Comparison of ENCODE assay signal across 8 cellular contexts in genomic region chr20:4613718-4614620, GRCh38.
DNase-seq lines count a peak whose midpoint lies in the region; ATAC-seq and TF ChIP-seq lines count a peak whose summit lies in the region.

No MANE protein-coding gene starts in this region.

- TF ChIP-seq CTCF in CD8-positive, alpha-beta T cell (IDR thresholded peaks at IDR 0.05) = peak; percentile 58
- TF ChIP-seq CTCF in natural killer cell (IDR thresholded peaks at IDR 0.05) = peak; percentile 62

- POLR2A ChIA-PET in CD8-positive, alpha-beta T cell (lab: Charles Lee) = interaction anchor here (1.0 kb wide), 1 partner anchor 71 kb away, joined by 3 read pairs; no protein-coding TSS in a partner anchor
- POLR2A ChIA-PET in activated CD4-positive, alpha-beta memory T cell treated with anti-CD3 and anti-CD28 coated beads, Interleukin-2, amount 10 ng/mL, durations not matched to agents 7 days and 5 days (lab: Charles Lee) = interaction anchor here (0.9 kb wide), 1 partner anchor 106 kb away, joined by 3 read pairs; no protein-coding TSS in a partner anchor

- CTCF ChIA-PET in CD8-positive, alpha-beta T cell (lab: Charles Lee) = interaction anchor here (0.8 to 10.0 kb wide), 4 partner anchors 10 to 107 kb away, joined by 3 to 255 read pairs (median 4); partner anchors contain the start of gene PRND
- CTCF ChIA-PET in activated CD4-positive, alpha-beta memory T cell treated with anti-CD3 and anti-CD28 coated beads, Interleukin-2, amount 10 ng/mL, durations not matched to agents 7 days and 5 days (lab: Charles Lee) = interaction anchor here (0.5 to 1.7 kb wide), 21 partner anchors 17 to 660 kb away, joined by 3 to 50 read pairs (median 4); partner anchors contain the start of gene PRND

- ATAC-seq in CD8-positive, alpha-beta T cell = peak; percentile 79
- peak; percentile 95 for ATAC-seq in effector memory CD8-positive, alpha-beta T cell (replicated peaks)
- peak; percentile 69 to 95 (median 86) for ATAC-seq in natural killer cell
- no peak for ATAC-seq in HG02798 (IDR thresholded peaks at IDR 0.05; ENCODE audit: poor library complexity, unreplicated experiment)

- H3K27ac ChIP-seq in CD8-positive, alpha-beta T cell (ENCODE audit: low read depth, low read length) = no peak overlapping the region

- intact Hi-C loops in CD8-positive, alpha-beta T cell (cut with DNase I, micrococcal nuclease) = loop anchor here (1.0 to 10.0 kb wide), 2 partner anchors 51 to 106 kb away; no protein-coding TSS in a partner anchor
- intact Hi-C loops in natural killer cell (cut with micrococcal nuclease) = loop anchor here (1.0 kb wide), 1 partner anchor 106 kb away; no protein-coding TSS in a partner anchor

- peaks cover 2% of the 10 kb centered on the region for H3K4me1 Mint-ChIP-seq in CD8-positive, alpha-beta T cell (ENCODE audit: low read depth)
- peaks cover 10% of the 10 kb centered on the region for H3K4me1 Mint-ChIP-seq in activated CD4-positive, alpha-beta memory T cell treated with anti-CD3 and anti-CD28 coated beads, Interleukin-2, amount 10 ng/mL, durations not matched to agents 7 days and 5 days
- peaks cover 0 to 5% of the 10 kb centered on the region in 2 donors for H3K4me1 Mint-ChIP-seq in effector memory CD8-positive, alpha-beta T cell (ENCODE audit: low read depth in 2 of 2)
- peaks cover 0 to 9% of the 10 kb centered on the region in 2 donors for H3K4me1 Mint-ChIP-seq in natural killer cell

- H3K9me3 ChIP-seq in CD8-positive, alpha-beta T cell (ENCODE audit: low read length) = no peaks in the 10 kb centered on the region

- no peak overlapping the region for H3K27ac Mint-ChIP-seq in CD8-positive, alpha-beta T cell
- no peak overlapping the region for H3K27ac Mint-ChIP-seq in activated CD4-positive, alpha-beta memory T cell treated with anti-CD3 and anti-CD28 coated beads, Interleukin-2, amount 10 ng/mL, durations not matched to agents 7 days and 5 days
- no peak overlapping the region for H3K27ac Mint-ChIP-seq in effector memory CD8-positive, alpha-beta T cell
- H3K27ac Mint-ChIP-seq in natural killer cell = no peak overlapping the region

- no peaks in the 10 kb centered on the region for H3K36me3 Mint-ChIP-seq in CD8-positive, alpha-beta T cell
- no peaks in the 10 kb centered on the region for H3K36me3 Mint-ChIP-seq in activated CD4-positive, alpha-beta memory T cell treated with anti-CD3 and anti-CD28 coated beads, Interleukin-2, amount 10 ng/mL, durations not matched to agents 7 days and 5 days (ENCODE audit: low read depth)
- H3K36me3 Mint-ChIP-seq in effector memory CD8-positive, alpha-beta T cell (ENCODE audit: insufficient read depth) = peaks cover 3% of the 10 kb centered on the region
- no peaks in the 10 kb centered on the region for H3K36me3 Mint-ChIP-seq in natural killer cell

- peak; percentile 37 to 76 (median 64) for DNase-seq in CD8-positive, alpha-beta T cell
- peak; percentile 39 for DNase-seq in HCEC 1CT
- DNase-seq in NCI-H69 (lab: John Stamatoyannopoulos, UW) = peak; percentile 52
- DNase-seq in activated CD4-positive, alpha-beta memory T cell treated with anti-CD3 and anti-CD28 coated beads, Interleukin-2, amount 10 ng/mL, durations not matched to agents 7 days and 5 days = peak; percentile 83
- peak; percentile 61 to 75 (median 74) for DNase-seq in effector memory CD8-positive, alpha-beta T cell
- DNase-seq in natural killer cell = peak; percentile 60
- peak; percentile 91 for DNase-seq in superior temporal gyrus (ENCODE audit: extremely low spot score)

- no peaks in the 10 kb centered on the region for H3K4me1 ChIP-seq in CD8-positive, alpha-beta T cell (ENCODE audit: insufficient read depth, low read length)

- H3K4me3 ChIP-seq in CD8-positive, alpha-beta T cell (ENCODE audit: low read depth, low read length) = no peak overlapping the region

- no peak overlapping the region for H3K4me3 Mint-ChIP-seq in CD8-positive, alpha-beta T cell
- H3K4me3 Mint-ChIP-seq in activated CD4-positive, alpha-beta memory T cell treated with anti-CD3 and anti-CD28 coated beads, Interleukin-2, amount 10 ng/mL, durations not matched to agents 7 days and 5 days = no peak overlapping the region
- no peak overlapping the region for H3K4me3 Mint-ChIP-seq in effector memory CD8-positive, alpha-beta T cell
- H3K4me3 Mint-ChIP-seq in natural killer cell = peak overlapping the region; percentile 40

- H3K27me3 ChIP-seq in CD8-positive, alpha-beta T cell (ENCODE audit: insufficient read depth, low read length) = no peaks in the 10 kb centered on the region

- peaks cover 2% of the 10 kb centered on the region for H3K27me3 Mint-ChIP-seq in CD8-positive, alpha-beta T cell (ENCODE audit: low read depth)
- H3K27me3 Mint-ChIP-seq in activated CD4-positive, alpha-beta memory T cell treated with anti-CD3 and anti-CD28 coated beads, Interleukin-2, amount 10 ng/mL, durations not matched to agents 7 days and 5 days = peaks cover 7% of the 10 kb centered on the region
- H3K27me3 Mint-ChIP-seq in effector memory CD8-positive, alpha-beta T cell = peaks cover 0 to 6% of the 10 kb centered on the region in 2 donors
- peaks cover 0 to 5% of the 10 kb centered on the region in 2 donors for H3K27me3 Mint-ChIP-seq in natural killer cell (ENCODE audit: low read depth in 2 of 2)

- H3K9me3 Mint-ChIP-seq in CD8-positive, alpha-beta T cell = no peaks in the 10 kb centered on the region
- H3K9me3 Mint-ChIP-seq in activated CD4-positive, alpha-beta memory T cell treated with anti-CD3 and anti-CD28 coated beads, Interleukin-2, amount 10 ng/mL, durations not matched to agents 7 days and 5 days = peaks cover 15% of the 10 kb centered on the region
- H3K9me3 Mint-ChIP-seq in effector memory CD8-positive, alpha-beta T cell = no peaks in the 10 kb centered on the region
- no peaks in the 10 kb centered on the region for H3K9me3 Mint-ChIP-seq in natural killer cell

- no peaks in the 10 kb centered on the region for H3K36me3 ChIP-seq in CD8-positive, alpha-beta T cell (ENCODE audit: insufficient read depth, low read length)

Comparison
In these comparisons a context has a peak if more than half of its experiments do, and no peak if none do; other contexts are left out.
1. DNase-seq: peak in every context shown above with its lines; median percentile 91 in superior temporal gyrus; 83 in activated CD4-positive, alpha-beta memory T cell treated with anti-CD3 and anti-CD28 coated beads, Interleukin-2, amount 10 ng/mL, durations not matched to agents 7 days and 5 days; 74 in effector memory CD8-positive, alpha-beta T cell; 64 in CD8-positive, alpha-beta T cell; 60 in natural killer cell; 52 in NCI-H69; 39 in HCEC 1CT.